8 cellular contexts compared by ENCODE assay signal in the genomic region with DNA sequence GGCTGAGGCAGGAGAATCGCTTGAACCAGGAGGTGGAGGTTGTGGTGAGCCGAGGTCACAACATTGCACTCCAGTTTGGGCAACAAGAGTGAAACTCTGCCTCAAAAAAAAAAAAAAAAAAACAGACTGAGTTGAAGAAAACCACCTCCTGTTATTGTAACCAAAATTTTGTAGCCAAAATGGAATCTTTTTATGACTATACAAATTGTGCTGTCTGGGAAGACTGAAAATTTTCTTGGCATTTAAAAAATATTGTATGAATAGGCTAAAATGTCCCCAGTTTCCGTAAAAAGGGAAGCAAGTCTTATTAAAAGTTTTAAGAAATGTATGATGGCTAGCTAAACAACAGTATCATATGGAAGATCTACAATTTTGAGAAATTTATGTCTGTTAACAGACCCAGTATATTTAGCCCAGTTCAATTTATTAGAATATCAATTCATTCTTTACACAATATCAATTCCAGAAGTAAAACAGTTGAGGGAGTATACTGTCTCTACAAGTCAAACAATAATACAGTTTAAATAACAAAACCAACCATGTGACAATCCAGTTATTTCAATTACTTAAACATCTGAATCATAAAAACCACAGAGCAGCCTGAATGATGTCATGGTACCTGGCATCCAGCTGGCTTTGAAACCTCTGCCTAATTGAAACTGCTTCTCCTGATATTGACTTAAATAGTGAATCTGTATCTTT.
DNase-seq lines count a peak whose midpoint lies in the region; ATAC-seq and TF ChIP-seq lines count a peak whose summit lies in the region.

No MANE protein-coding gene starts in this region.

- H3K4me3 Mint-ChIP-seq in activated CD4-positive, alpha-beta memory T cell treated with anti-CD3 and anti-CD28 coated beads for 36 hours: no peak overlapping the region
- no peak overlapping the region for H3K4me3 Mint-ChIP-seq in activated CD4-positive, alpha-beta memory T cell treated with anti-CD3 and anti-CD28 coated beads, Interleukin-2, amount 10 ng/mL, durations not matched to agents 7 days and 5 days

- no peaks in the 10 kb centered on the region for H3K9me3 Mint-ChIP-seq in activated CD4-positive, alpha-beta memory T cell treated with anti-CD3 and anti-CD28 coated beads for 36 hours
- H3K9me3 Mint-ChIP-seq in activated CD4-positive, alpha-beta memory T cell treated with anti-CD3 and anti-CD28 coated beads, Interleukin-2, amount 10 ng/mL, durations not matched to agents 7 days and 5 days: no peaks in the 10 kb centered on the region

- TF ChIP-seq CTCF in RWPE1 (conservative IDR thresholded peaks at IDR 0.05; ENCODE audit: low read depth) (no peak), heart left ventricle (IDR thresholded peaks at IDR 0.05) (no peak)

- intact Hi-C loops in activated CD4-positive, alpha-beta memory T cell treated with anti-CD3 and anti-CD28 coated beads for 36 hours (cut with micrococcal nuclease): loop anchor here (1.0 to 5.0 kb wide), 2 partner anchors 59 to 167 kb away; a partner anchor contains a TSS
- intact Hi-C loops in heart left ventricle (cut with DNase I): no loop called here

- no peak for TF ChIP-seq POLR2A in heart left ventricle (IDR thresholded peaks at IDR 0.05)

- H3K4me1 ChIP-seq in heart left ventricle: peaks cover 0 to 5% (median 0%) of the 10 kb centered on the region in 12 donors

- H3K27me3 ChIP-seq in heart left ventricle: no peaks in the 10 kb centered on the region

- peak; percentile 16 for DNase-seq in activated CD4-positive, alpha-beta memory T cell treated with anti-CD3 and anti-CD28 coated beads for 36 hours
- DNase-seq in activated CD4-positive, alpha-beta memory T cell treated with anti-CD3 and anti-CD28 coated beads, Interleukin-2, amount 10 ng/mL, durations not matched to agents 7 days and 5 days: no peak
- DNase-seq in RWPE1 (ENCODE audit: low spot score) (peak; percentile 76), lung microvascular endothelial cell (ENCODE audit: low read depth in 2 of 2) (peak; percentile 59 to 88), ureter (ENCODE audit: low spot score) (no peak), heart left ventricle (no peak)
- DNase-seq in activated CD4-positive, alpha-beta T cell treated with anti-CD3 and anti-CD28 coated beads, Interleukin-2, amount 50 U/mL, for 1 hour: no peak

- peak overlapping the region; percentile 35 for H3K27ac ChIP-seq in RWPE1
- H3K27ac ChIP-seq in heart left ventricle: no peak overlapping the region

- H3K4me3 ChIP-seq in heart left ventricle: no peak overlapping the region

- no peaks in the 10 kb centered on the region for H3K4me1 Mint-ChIP-seq in activated CD4-positive, alpha-beta memory T cell treated with anti-CD3 and anti-CD28 coated beads for 36 hours (ENCODE audit: low read depth)
- H3K4me1 Mint-ChIP-seq in activated CD4-positive, alpha-beta memory T cell treated with anti-CD3 and anti-CD28 coated beads, Interleukin-2, amount 10 ng/mL, durations not matched to agents 7 days and 5 days: no peaks in the 10 kb centered on the region

- H3K27ac Mint-ChIP-seq in activated CD4-positive, alpha-beta memory T cell treated with anti-CD3 and anti-CD28 coated beads for 36 hours: no peak overlapping the region
- H3K27ac Mint-ChIP-seq in activated CD4-positive, alpha-beta memory T cell treated with anti-CD3 and anti-CD28 coated beads, Interleukin-2, amount 10 ng/mL, durations not matched to agents 7 days and 5 days: no peak overlapping the region

- POLR2A ChIA-PET in activated CD4-positive, alpha-beta memory T cell treated with anti-CD3 and anti-CD28 coated beads for 36 hours (lab: Charles Lee): interaction anchor here (0.5 to 0.8 kb wide), 2 partner anchors 17 to 269 kb away, joined by 6 read pairs; no protein-coding TSS in a partner anchor
- POLR2A ChIA-PET in activated CD4-positive, alpha-beta memory T cell treated with anti-CD3 and anti-CD28 coated beads, Interleukin-2, amount 10 ng/mL, durations not matched to agents 7 days and 5 days (lab: Charles Lee): no interaction called here
- POLR2A ChIA-PET in RWPE1 (lab: Yijun Ruan, JAX; ENCODE audit: low non-redundant PET): no interaction called here

- H3K36me3 Mint-ChIP-seq in activated CD4-positive, alpha-beta memory T cell treated with anti-CD3 and anti-CD28 coated beads for 36 hours: no peaks in the 10 kb centered on the region
- H3K36me3 Mint-ChIP-seq in activated CD4-positive, alpha-beta memory T cell treated with anti-CD3 and anti-CD28 coated beads, Interleukin-2, amount 10 ng/mL, durations not matched to agents 7 days and 5 days (ENCODE audit: low read depth): no peaks in the 10 kb centered on the region

- no peaks in the 10 kb centered on the region for H3K9me3 ChIP-seq in heart left ventricle

- H3K27me3 Mint-ChIP-seq in activated CD4-positive, alpha-beta memory T cell treated with anti-CD3 and anti-CD28 coated beads for 36 hours: no peaks in the 10 kb centered on the region
- no peaks in the 10 kb centered on the region for H3K27me3 Mint-ChIP-seq in activated CD4-positive, alpha-beta memory T cell treated with anti-CD3 and anti-CD28 coated beads, Interleukin-2, amount 10 ng/mL, durations not matched to agents 7 days and 5 days

- H3K36me3 ChIP-seq in heart left ventricle: no peaks in the 10 kb centered on the region

- 62 to 94% (median 89%) methylated on average over 3 of the region's 3 CpGs for WGBS in heart left ventricle, 4 donors

- ATAC-seq in HG03108 (IDR thresholded peaks at IDR 0.05; ENCODE audit: unreplicated experiment): peak; percentile 62
- ATAC-seq in heart left ventricle: no peak

- CTCF ChIA-PET in activated CD4-positive, alpha-beta memory T cell treated with anti-CD3 and anti-CD28 coated beads for 36 hours (lab: Charles Lee): interaction anchor here (0.7 kb wide), 1 partner anchor 219 kb away, joined by 3 read pairs; no protein-coding TSS in a partner anchor
- CTCF ChIA-PET in activated CD4-positive, alpha-beta memory T cell treated with anti-CD3 and anti-CD28 coated beads, Interleukin-2, amount 10 ng/mL, durations not matched to agents 7 days and 5 days (lab: Charles Lee): no interaction called here
- CTCF ChIA-PET in RWPE1 (lab: Yijun Ruan, JAX): interaction anchor here (0.7 to 2.1 kb wide), 2 partner anchors 14 to 168 kb away, joined by 3 to 6 read pairs; no protein-coding TSS in a partner anchor

Comparison
In these comparisons a context has a peak if more than half of its experiments do, and no peak if none do; other contexts are left out.
1. DNase-seq: peak in activated CD4-positive, alpha-beta memory T cell treated with anti-CD3 and anti-CD28 coated beads for 36 hours (single experiment), RWPE1 (single experiment) and lung microvascular endothelial cell (2 of 2); none in activated CD4-positive, alpha-beta memory T cell treated with anti-CD3 and anti-CD28 coated beads, Interleukin-2, amount 10 ng/mL, durations not matched to agents 7 days and 5 days (single experiment), ureter (single experiment), heart left ventricle (0 of 5) and activated CD4-positive, alpha-beta T cell treated with anti-CD3 and anti-CD28 coated beads, Interleukin-2, amount 50 U/mL, for 1 hour (single experiment).